ENCODE assay signal across 27 cellular contexts in genomic region chr13:69199664-69200063, GRCh38.
DNase-seq lines count a peak whose midpoint lies in the region; ATAC-seq and TF ChIP-seq lines count a peak whose summit lies in the region.
"Had no signal": no experiment of that assay in that cellular context is flagged by ENCODE, and none has a peak within 500 bp of the region (broad histone marks: within the 10 kb centered on the region; RNA-seq: fewer than 3 reads in every experiment).

No MANE protein-coding gene starts in this region.

- no peak for TF ChIP-seq CTCF in GM10266 (IDR thresholded peaks at IDR 0.05; ENCODE audit: control insufficient read depth, insufficient read depth, low read depth, missing control alignments)

- DNase-seq in NCI-H748 (lab: John Stamatoyannopoulos, UW; ENCODE audit: unreplicated experiment) (peak; percentile 36), NCI-H748 treated with DMSO at 0.1 percent for 48 hours (lab: John Stamatoyannopoulos, UW) (no peak), NCI-H82 treated with DMSO at 0.1 percent for 48 hours (lab: John Stamatoyannopoulos, UW; ENCODE audit: unreplicated experiment) (peak; percentile 98), left kidney (ENCODE audit: low read depth, low spot score) (peak; percentile 9), GM10266 (ENCODE audit: extremely low spot score) (no peak), kidney tubule cell (ENCODE audit: low spot score) (no peak)
- no peak for DNase-seq in stimulated activated CD4-positive, alpha-beta T cell treated with anti-CD3 and anti-CD28 coated beads, Interleukin-2, amount 100 ng/mL, for 24 hours
- DNase-seq: activated CD8-positive, alpha-beta memory T cell treated with anti-CD3 and anti-CD28 coated beads, Interleukin-2, amount 50 U/mL, for 48 hours; activated CD8-positive, alpha-beta T cell treated with anti-CD3 and anti-CD28 coated beads for 36 hours; activated naive CD4-positive, alpha-beta T cell treated with anti-CD3 and anti-CD28 coated beads for 36 hours; adrenal gland; CD4-positive, CD25-positive, alpha-beta regulatory T cell; central memory CD4-positive, alpha-beta T cell; cortex of kidney; DMS 273 treated with DMSO at 0.1 percent for 48 hours; HCEC 1CT; IMR-90; left ventricle myocardium superior; naive B cell; NCI-H1694 treated with DMSO at 0.1 percent for 48 hours; NCI-H526 treated with DMSO at 0.1 percent for 48 hours; SHP77 treated with DMSO at 0.1 percent for 48 hours; stimulated activated CD4-positive, alpha-beta T cell treated with anti-CD3 and anti-CD28 coated beads, Interleukin-15, amount 100 ng/mL, for 24 hours; stimulated activated naive B cell treated with anti-CD40 and anti-IgM and Interleukin-4, amounts not matched to agents 10 μg/mL and 1 μg/mL and 100 μg/mL, for 72 hours; SW 1271; upper lobe of right lung had no signal

- ATAC-seq in HG02884 (IDR thresholded peaks at IDR 0.05; ENCODE audit: unreplicated experiment) = no peak
- ATAC-seq: activated CD8-positive, alpha-beta T cell treated with anti-CD3 and anti-CD28 coated beads for 36 hours; left ventricle myocardium superior; stimulated activated naive B cell treated with anti-CD40 and anti-IgM and Interleukin-4, amounts not matched to agents 10 μg/mL and 1 μg/mL and 100 μg/mL, for 72 hours; upper lobe of right lung had no signal

Comparison
In these comparisons a context has a peak if more than half of its experiments do, and no peak if none do; other contexts are left out.
1. DNase-seq: peak in NCI-H748 (single experiment), NCI-H82 treated with DMSO at 0.1 percent for 48 hours (single experiment) and left kidney (single experiment); none in NCI-H748 treated with DMSO at 0.1 percent for 48 hours (single experiment), GM10266 (single experiment), stimulated activated CD4-positive, alpha-beta T cell treated with anti-CD3 and anti-CD28 coated beads, Interleukin-2, amount 100 ng/mL, for 24 hours (0 of 2) and kidney tubule cell (single experiment).